Comparison of ENCODE assay signal across 8 cellular contexts in the genomic region with DNA sequence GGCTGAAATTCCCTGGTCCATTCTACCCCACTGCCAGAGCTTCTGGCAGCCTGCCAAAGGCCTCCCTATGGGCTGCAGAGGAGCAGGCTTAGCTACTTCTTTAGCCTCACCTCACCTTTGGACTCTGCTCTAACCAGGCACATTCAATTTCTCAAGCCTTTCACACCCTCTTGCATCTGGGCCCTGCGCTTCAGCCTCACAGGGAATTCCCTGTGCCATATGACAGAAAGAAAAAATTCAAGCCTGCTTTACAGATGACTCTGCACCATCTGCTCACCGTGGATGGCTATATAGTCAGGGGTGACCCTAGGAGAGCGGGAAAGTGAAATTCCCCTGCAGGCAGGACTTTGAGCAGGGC.
DNase-seq lines count a peak whose midpoint lies in the region; ATAC-seq and TF ChIP-seq lines count a peak whose summit lies in the region.

No MANE protein-coding gene starts in this region.

- no peak for TF ChIP-seq EP300 in upper lobe of left lung (IDR thresholded peaks at IDR 0.05)

- peak; percentile 74 for ATAC-seq in GM21619 (IDR thresholded peaks at IDR 0.05; ENCODE audit: unreplicated experiment)
- peak; percentile 28 to 68 for ATAC-seq in right cardiac atrium
- ATAC-seq in aorta (ENCODE audit: low FRiP score): no peak
- ATAC-seq in upper lobe of left lung (ENCODE audit: low FRiP score in 2 of 2): no peak

- intact Hi-C loops in right cardiac atrium (cut with DNase I) (no loop called here), aorta (cut with DNase I) (no loop called here)

- H3K4me1 ChIP-seq in right cardiac atrium (ENCODE audit: control insufficient read depth, insufficient read depth, low read length) (peaks cover 6% of the 10 kb centered on the region), aorta (ENCODE audit: control insufficient read depth in 1 of 2, insufficient read depth in 2 of 2, low read length in 2 of 2) (peaks cover 0 to 3% of the 10 kb centered on the region in 2 donors), upper lobe of left lung (no peaks in the 10 kb centered on the region)

- no peak for TF ChIP-seq CTCF in upper lobe of left lung (IDR thresholded peaks at IDR 0.05)

- TF ChIP-seq POLR2A in upper lobe of left lung (IDR thresholded peaks at IDR 0.05): no peak

- DNase-seq in DMS 273 treated with DMSO at 0.1 percent for 48 hours (lab: John Stamatoyannopoulos, UW) (peak; percentile 68), NCI-H2227 (lab: John Stamatoyannopoulos, UW; ENCODE audit: unreplicated experiment) (peak; percentile 14), right cardiac atrium (peak in 2 of 3 donors; percentile 24 to 75), DMS153 treated with DMSO at 0.1 percent for 48 hours (lab: John Stamatoyannopoulos, UW; ENCODE audit: unreplicated experiment) (no peak), KBM-7 (no peak), aorta (no peak), upper lobe of left lung (no peak)

- no peak overlapping the region for H3K27ac ChIP-seq in right cardiac atrium (ENCODE audit: low read length)
- H3K27ac ChIP-seq in aorta (ENCODE audit: low read depth in 1 of 2, low read length in 2 of 2): no peak overlapping the region
- no peak overlapping the region for H3K27ac ChIP-seq in upper lobe of left lung

- H3K4me3 ChIP-seq in right cardiac atrium (ENCODE audit: low read length): no peak overlapping the region
- H3K4me3 ChIP-seq in aorta (ENCODE audit: low read length in 2 of 2): no peak overlapping the region
- H3K4me3 ChIP-seq in upper lobe of left lung: no peak overlapping the region

- 83% methylated on average over 3 of the region's 3 CpGs for WGBS in right cardiac atrium
- 96 to 97% methylated on average over 3 of the region's 3 CpGs for WGBS in aorta, 2 donors
- 86 to 89% methylated on average over 3 of the region's 3 CpGs for WGBS in upper lobe of left lung, 2 donors

- in situ Hi-C loops in KBM-7 (cut with MboI; ENCODE audit: low pct_unique_long_range_greater_than_20kb, low sequenced_read_pairs): no loop called here

- peaks cover 0 to 1% of the 10 kb centered on the region in 2 donors for H3K36me3 ChIP-seq in aorta (ENCODE audit: control insufficient read depth in 1 of 2, insufficient read depth in 2 of 2, low read length in 1 of 2)
- H3K36me3 ChIP-seq in upper lobe of left lung: no peaks in the 10 kb centered on the region

- H3K27me3 ChIP-seq in right cardiac atrium (ENCODE audit: control insufficient read depth, insufficient read depth) (no peaks in the 10 kb centered on the region), aorta (ENCODE audit: control insufficient read depth in 1 of 2, insufficient read depth in 2 of 2, low read length in 1 of 2) (no peaks in the 10 kb centered on the region), upper lobe of left lung (no peaks in the 10 kb centered on the region)

- H3K9me3 ChIP-seq in right cardiac atrium (ENCODE audit: control insufficient read depth, low read length) (no peaks in the 10 kb centered on the region), aorta (ENCODE audit: control insufficient read depth, low read length) (peaks cover 5% of the 10 kb centered on the region), upper lobe of left lung (peaks cover 9 to 23% (median 22%) of the 10 kb centered on the region in 4 donors)

Comparison
In these comparisons a context has a peak if more than half of its experiments do, and no peak if none do; other contexts are left out.
1. DNase-seq: peak in DMS 273 treated with DMSO at 0.1 percent for 48 hours (single experiment), NCI-H2227 (single experiment) and right cardiac atrium (2 of 3); none in DMS153 treated with DMSO at 0.1 percent for 48 hours (single experiment), KBM-7 (single experiment), aorta (0 of 2) and upper lobe of left lung (0 of 2).
2. ATAC-seq: peak in GM21619 (single experiment) and right cardiac atrium (2 of 2); none in aorta (single experiment) and upper lobe of left lung (0 of 2).